Comparison of ENCODE assay signal across 10 cellular contexts in genomic region chr7:77757589-77757988, GRCh38. TPM values are rescaled to one million over a fixed set of nuclear protein-coding genes. Genes with fewer than 3 reads are reported as not detected.
A peak's percentile ranks its signal among the peaks of the same experiment; 100 is the strongest.
DNase-seq lines count a peak whose midpoint lies in the region; ATAC-seq lines count a peak whose summit lies in the region.
"Had no signal": no experiment of that assay in that cellular context is flagged by ENCODE, and none has a peak within 500 bp of the region (broad histone marks: within the 10 kb centered on the region; RNA-seq: fewer than 3 reads in every experiment).

No MANE protein-coding gene starts in this region.

- H3K9me3 Mint-ChIP-seq in memory B cell: no peaks in the 10 kb centered on the region
- no peaks in the 10 kb centered on the region for H3K9me3 Mint-ChIP-seq in activated T-helper 1 cell treated with anti-CD3 and anti-CD28 coated beads, Interleukin-12 subunit alpha, Interleukin-12 subunit beta, Interleukin-2, Interleukin-4 antibody, amounts not matched to agents 30 ng/mL and 10 ng/mL and 1 ng/mL, durations not matched to agents 14 hours and 24 hours and 36 hours

- ATAC-seq in GM18511 (IDR thresholded peaks at IDR 0.05; ENCODE audit: unreplicated experiment) (peak; percentile 93), GM21360 (IDR thresholded peaks at IDR 0.05; ENCODE audit: unreplicated experiment) (peak; percentile 77), HG03135 (IDR thresholded peaks at IDR 0.05; ENCODE audit: unreplicated experiment) (peak; percentile 87), memory B cell (ENCODE audit: low read depth) (peak; percentile 91)

- H3K27ac Mint-ChIP-seq in memory B cell: peak overlapping the region; percentile 67
- H3K27ac Mint-ChIP-seq in activated T-helper 1 cell treated with anti-CD3 and anti-CD28 coated beads, Interleukin-12 subunit alpha, Interleukin-12 subunit beta, Interleukin-2, Interleukin-4 antibody, amounts not matched to agents 30 ng/mL and 10 ng/mL and 1 ng/mL, durations not matched to agents 14 hours and 24 hours and 36 hours: no peak overlapping the region

- DNase-seq in memory B cell (ENCODE audit: low spot score in 2 of 2): no peak
- no peak for DNase-seq in occipital lobe (lab: John Stamatoyannopoulos, UW)
- no peak for DNase-seq in amygdala (lab: John Stamatoyannopoulos, UW)
- DNase-seq in activated T-helper 1 cell treated with anti-CD3 and anti-CD28 coated beads, Interleukin-12 subunit alpha, Interleukin-12 subunit beta, Interleukin-2, Interleukin-4 antibody, amounts not matched to agents 30 ng/mL and 10 ng/mL and 1 ng/mL, durations not matched to agents 14 hours and 24 hours and 36 hours (ENCODE audit: low spot score): no peak
- DNase-seq in NCI-H2107 (lab: John Stamatoyannopoulos, UW): no peak
- DNase-seq: activated effector memory CD4-positive, alpha-beta T cell treated with anti-CD3 and anti-CD28 coated beads, Interleukin-2, amount 50 U/mL, for 16 hours; Right ventricle myocardium superior had no signal

- no peaks in the 10 kb centered on the region for H3K27me3 Mint-ChIP-seq in memory B cell
- H3K27me3 Mint-ChIP-seq in activated T-helper 1 cell treated with anti-CD3 and anti-CD28 coated beads, Interleukin-12 subunit alpha, Interleukin-12 subunit beta, Interleukin-2, Interleukin-4 antibody, amounts not matched to agents 30 ng/mL and 10 ng/mL and 1 ng/mL, durations not matched to agents 14 hours and 24 hours and 36 hours (ENCODE audit: insufficient read depth): no peaks in the 10 kb centered on the region

- peaks cover 3% of the 10 kb centered on the region for H3K36me3 Mint-ChIP-seq in memory B cell
- peaks cover 2% of the 10 kb centered on the region for H3K36me3 Mint-ChIP-seq in activated T-helper 1 cell treated with anti-CD3 and anti-CD28 coated beads, Interleukin-12 subunit alpha, Interleukin-12 subunit beta, Interleukin-2, Interleukin-4 antibody, amounts not matched to agents 30 ng/mL and 10 ng/mL and 1 ng/mL, durations not matched to agents 14 hours and 24 hours and 36 hours (ENCODE audit: low read depth)

- no peak overlapping the region for H3K4me3 Mint-ChIP-seq in memory B cell
- H3K4me3 Mint-ChIP-seq in activated T-helper 1 cell treated with anti-CD3 and anti-CD28 coated beads, Interleukin-12 subunit alpha, Interleukin-12 subunit beta, Interleukin-2, Interleukin-4 antibody, amounts not matched to agents 30 ng/mL and 10 ng/mL and 1 ng/mL, durations not matched to agents 14 hours and 24 hours and 36 hours: no peak overlapping the region

- peaks cover 15% of the 10 kb centered on the region for H3K4me1 Mint-ChIP-seq in memory B cell
- H3K4me1 Mint-ChIP-seq in activated T-helper 1 cell treated with anti-CD3 and anti-CD28 coated beads, Interleukin-12 subunit alpha, Interleukin-12 subunit beta, Interleukin-2, Interleukin-4 antibody, amounts not matched to agents 30 ng/mL and 10 ng/mL and 1 ng/mL, durations not matched to agents 14 hours and 24 hours and 36 hours (ENCODE audit: low read depth): peaks cover 34% of the 10 kb centered on the region

- intact Hi-C loops in activated T-helper 1 cell treated with anti-CD3 and anti-CD28 coated beads, Interleukin-12 subunit alpha, Interleukin-12 subunit beta, Interleukin-2, Interleukin-4 antibody, amounts not matched to agents 30 ng/mL and 10 ng/mL and 1 ng/mL, durations not matched to agents 14 hours and 24 hours and 36 hours (cut with micrococcal nuclease): loop anchor here (5.0 kb wide), 1 partner anchor 220 kb away; the partner anchor contains the start of gene PTPN12

RNA-seq across cellular contexts. Expression of gene TMEM60, which starts 40.6 kb away (rescaled TPM):
- total RNA-seq in occipital lobe: 17.6 TPM
- total RNA-seq in activated T-helper 1 cell treated with anti-CD3 and anti-CD28 coated beads, Interleukin-12 subunit alpha, Interleukin-12 subunit beta, Interleukin-2, Interleukin-4 antibody, amounts not matched to agents 30 ng/mL and 10 ng/mL and 1 ng/mL, durations not matched to agents 14 hours and 24 hours and 36 hours: 9.0 and 11.0 TPM in 2 replicates

RNA-seq across cellular contexts. Expression of gene PHTF2, which starts 41.0 kb away (rescaled TPM):
- total RNA-seq in occipital lobe: 46.0 TPM
- total RNA-seq in activated T-helper 1 cell treated with anti-CD3 and anti-CD28 coated beads, Interleukin-12 subunit alpha, Interleukin-12 subunit beta, Interleukin-2, Interleukin-4 antibody, amounts not matched to agents 30 ng/mL and 10 ng/mL and 1 ng/mL, durations not matched to agents 14 hours and 24 hours and 36 hours: 30.9 and 31.2 TPM in 2 replicates
